Comparison of ENCODE assay signal across 8 cellular contexts in the genomic region with DNA sequence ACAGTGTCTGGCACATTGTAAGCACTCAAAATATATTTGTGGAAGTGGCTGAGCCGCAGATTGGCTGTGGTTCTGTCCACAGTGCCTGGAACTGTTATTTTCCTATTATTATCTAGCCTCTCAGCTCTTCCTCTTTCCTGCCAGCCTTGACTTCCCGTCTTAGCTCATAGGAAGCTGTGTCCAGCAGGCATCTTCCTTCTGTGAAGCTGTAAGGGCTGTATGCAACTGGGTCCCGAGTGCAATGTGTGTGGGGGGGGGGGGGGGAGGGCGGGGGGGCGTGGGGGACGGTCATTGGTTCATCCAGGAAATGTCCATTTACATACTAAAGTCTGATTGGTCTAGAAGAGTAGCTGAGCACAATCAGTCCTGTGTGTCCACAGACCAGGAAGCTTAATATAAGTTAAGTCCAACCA.
A peak's percentile ranks its signal among the peaks of the same experiment; 100 is the strongest.
DNase-seq lines count a peak whose midpoint lies in the region; ATAC-seq and TF ChIP-seq lines count a peak whose summit lies in the region.

No MANE protein-coding gene starts in this region.

- H3K4me3 Mint-ChIP-seq in type B pancreatic cell, result no peak overlapping the region

- H3K27ac ChIP-seq in substantia nigra (ENCODE audit: low read depth, low read length, poor library complexity, severe bottlenecking), result no peak overlapping the region

- TF ChIP-seq CTCF in type B pancreatic cell (conservative IDR thresholded peaks at IDR 0.05), result no peak

- H3K4me1 Mint-ChIP-seq in type B pancreatic cell (ENCODE audit: unreplicated experiment), result no peaks in the 10 kb centered on the region

- H3K27ac Mint-ChIP-seq in type B pancreatic cell, result no peak overlapping the region

- peak; percentile 100 for DNase-seq in Kasumi-1 (lab: John Stamatoyannopoulos, UW)
- peak; percentile 77 for DNase-seq in UCSD-AML1 (lab: John Stamatoyannopoulos, UW; ENCODE audit: unreplicated experiment)
- DNase-seq in left ventricle myocardium superior, result peak; percentile 32
- DNase-seq in substantia nigra (lab: John Stamatoyannopoulos, UW), result peak in 30 of 49 donors; percentile 1 to 43 (median 7)
- no peak for DNase-seq in NCI-H1092 treated with DMSO at 0.1 percent for 48 hours (lab: John Stamatoyannopoulos, UW)
- no peak for DNase-seq in stimulated activated CD4-positive, alpha-beta T cell treated with anti-CD3 and anti-CD28 coated beads, Interleukin-4, amount 100 ng/mL, for 1 hour
- no peak for DNase-seq in type B pancreatic cell (ENCODE audit: extremely low spot score, unreplicated experiment)

- intact Hi-C loops in left ventricle myocardium superior (cut with micrococcal nuclease), result loop anchor here (10.0 kb wide), 1 partner anchor 115 kb away; no protein-coding TSS in a partner anchor

- peaks cover 3% of the 10 kb centered on the region for H3K27me3 Mint-ChIP-seq in type B pancreatic cell

- H3K9me3 Mint-ChIP-seq in type B pancreatic cell, result no peaks in the 10 kb centered on the region

- ATAC-seq in left ventricle myocardium superior (peak; percentile 95), HG02885 (IDR thresholded peaks at IDR 0.05; ENCODE audit: poor library complexity, unreplicated experiment) (no peak)

- no peaks in the 10 kb centered on the region for H3K36me3 Mint-ChIP-seq in type B pancreatic cell

Comparison
In these comparisons a context has a peak if more than half of its experiments do, and no peak if none do; other contexts are left out.
1. DNase-seq: peak in Kasumi-1 (2 of 2), UCSD-AML1 (single experiment), left ventricle myocardium superior (single experiment) and substantia nigra (30 of 49); none in NCI-H1092 treated with DMSO at 0.1 percent for 48 hours (single experiment), stimulated activated CD4-positive, alpha-beta T cell treated with anti-CD3 and anti-CD28 coated beads, Interleukin-4, amount 100 ng/mL, for 1 hour (single experiment) and type B pancreatic cell (single experiment).